Comparison of ENCODE assay signal across 1 cellular context in genomic region chr12:109093022-109093918, GRCh38.
TF ChIP-seq lines count a peak whose summit lies in the region.

ALKBH2 (minus strand) TSS chr12:109093472; CDS start chr12:109092786, 686 bp downstream.

TF ChIP-seq in HepG2, 621 proteins besides CTCF, POLR2A, EP300 and RAD21 (continued from another document and continues in another):
- TF ChIP-seq DMTF1 (CRISPR knock-in tag; IDR thresholded peaks at IDR 0.05) (0 out of 2 replicates have a peak, but pooled peaks have one; percentile 75), USF2 (IDR thresholded peaks at IDR 0.05; ENCODE audit: low read depth, low read length) (no peak), USF2 (CRISPR knock-in tag; IDR thresholded peaks at IDR 0.05; ENCODE audit: borderline replicate concordance) (peak; percentile 53; the same call in 1 of the 2 replicates), SOX6 (IDR thresholded peaks at IDR 0.05) (no peak), SOX6 (CRISPR knock-in tag; IDR thresholded peaks at IDR 0.05) (peak; percentile 82), ZBTB37 (CRISPR knock-in tag; IDR thresholded peaks at IDR 0.05) (no peak), ZNF510 (CRISPR knock-in tag; IDR thresholded peaks at IDR 0.05; ENCODE audit: low read depth) (peak; percentile 98), ZNF598 (CRISPR knock-in tag; IDR thresholded peaks at IDR 0.05; ENCODE audit: borderline replicate concordance) (peak; percentile 93; the same call in 1 of the 2 replicates), ZNF292 (CRISPR knock-in tag; IDR thresholded peaks at IDR 0.05; ENCODE audit: borderline replicate concordance, low read depth) (peak; percentile 76), ZSCAN20 (CRISPR knock-in tag; IDR thresholded peaks at IDR 0.05; ENCODE audit: borderline replicate concordance) (0 out of 2 replicates have a peak, but pooled peaks have one; percentile 54), ZNF256 (CRISPR knock-in tag; conservative IDR thresholded peaks at IDR 0.05) (peak; percentile 54; the same call in 1 of the 2 replicates), ZNF441 (CRISPR knock-in tag; IDR thresholded peaks at IDR 0.05; ENCODE audit: borderline replicate concordance) (peak; percentile 82), ZNF207 (IDR thresholded peaks at IDR 0.05; ENCODE audit: borderline replicate concordance) (no peak), PHF8 (CRISPR knock-in tag; IDR thresholded peaks at IDR 0.05) (peak; percentile 72), LRRFIP1 (CRISPR knock-in tag; conservative IDR thresholded peaks at IDR 0.05) (no peak; the same call in 1 of the 2 replicates), SNAPC2 (CRISPR knock-in tag; IDR thresholded peaks at IDR 0.05) (peak; percentile 99), ZNF512 (CRISPR knock-in tag; IDR thresholded peaks at IDR 0.05) (no peak), KDM2A (CRISPR knock-in tag; IDR thresholded peaks at IDR 0.05; ENCODE audit: borderline replicate concordance, low read depth) (peak; percentile 98), POLR2AphosphoS5 (IDR thresholded peaks at IDR 0.05; ENCODE audit: low read depth, low read length) (peak; percentile 79), ZNF891 (CRISPR knock-in tag; IDR thresholded peaks at IDR 0.05) (peak; percentile 75), ZBTB10 (CRISPR knock-in tag; IDR thresholded peaks at IDR 0.05; ENCODE audit: borderline replicate concordance) (no peak), ZNF644 (CRISPR knock-in tag; IDR thresholded peaks at IDR 0.05; ENCODE audit: low read depth) (no peak), ZNF253 (CRISPR knock-in tag; IDR thresholded peaks at IDR 0.05; ENCODE audit: borderline replicate concordance) (peak; percentile 85; the same call in 1 of the 2 replicates), GABPB1 (CRISPR knock-in tag; IDR thresholded peaks at IDR 0.05) (peak; percentile 99), TCF7 (IDR thresholded peaks at IDR 0.05; ENCODE audit: low read depth) (no peak), NR2C2 (CRISPR knock-in tag; IDR thresholded peaks at IDR 0.05; ENCODE audit: borderline replicate concordance) (peak; percentile 83), PITX1 (CRISPR knock-in tag; IDR thresholded peaks at IDR 0.05) (peak; percentile 85; the same call in 1 of the 2 replicates), ATF5 (CRISPR knock-in tag; IDR thresholded peaks at IDR 0.05; ENCODE audit: low read depth) (no peak), ZNF101 (CRISPR knock-in tag; IDR thresholded peaks at IDR 0.05; ENCODE audit: borderline replicate concordance, low read depth) (no peak), ZNF317 (CRISPR knock-in tag; IDR thresholded peaks at IDR 0.05) (peak; percentile 80; the same call in 1 of the 2 replicates), FOXO1 (CRISPR knock-in tag; IDR thresholded peaks at IDR 0.05) (peak; percentile 76), ZKSCAN8 (CRISPR knock-in tag; IDR thresholded peaks at IDR 0.05; ENCODE audit: borderline replicate concordance) (peak; percentile 78; the same call in 1 of the 2 replicates), ZBTB21 (CRISPR knock-in tag; IDR thresholded peaks at IDR 0.05) (peak; percentile 46), ZC3H4 (CRISPR knock-in tag; IDR thresholded peaks at IDR 0.05; ENCODE audit: borderline replicate concordance) (no peak; the same call in 1 of the 2 replicates), BORCS8-MEF2B (CRISPR knock-in tag; IDR thresholded peaks at IDR 0.05) (peak; percentile 98), SNAPC4 (CRISPR knock-in tag; IDR thresholded peaks at IDR 0.05) (peak; percentile 99), ZNF552 (CRISPR knock-in tag; IDR thresholded peaks at IDR 0.05; ENCODE audit: borderline replicate concordance) (peak; percentile 84; the same call in 1 of the 2 replicates), STAT5B (CRISPR knock-in tag; IDR thresholded peaks at IDR 0.05) (no peak; the same call in 1 of the 2 replicates), ZNF790 (CRISPR knock-in tag; IDR thresholded peaks at IDR 0.05; ENCODE audit: borderline replicate concordance) (no peak; the same call in 1 of the 2 replicates), ZMYM3 (CRISPR knock-in tag; IDR thresholded peaks at IDR 0.05) (peak; percentile 97)
